17 cellular contexts compared by ENCODE assay signal in the genomic region with DNA sequence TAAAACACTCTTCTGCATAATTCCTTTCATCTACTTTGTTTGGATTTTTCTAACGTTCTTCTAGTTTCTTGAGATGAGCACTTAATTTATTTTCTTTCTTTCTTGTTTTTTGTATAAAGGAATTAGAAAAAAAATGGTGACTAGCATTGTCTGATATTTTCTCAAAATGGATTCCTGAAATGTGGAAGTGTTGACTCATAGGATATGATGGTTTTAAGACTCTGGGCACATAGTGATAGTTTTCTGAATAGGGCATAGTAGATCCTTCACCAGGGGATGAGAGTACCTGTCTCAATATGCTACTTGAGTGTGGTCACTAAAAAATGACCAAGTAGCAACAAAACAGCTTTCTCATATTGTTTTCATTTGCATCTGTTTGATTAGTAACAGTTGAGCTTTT.
DNase-seq lines count a peak whose midpoint lies in the region; ATAC-seq, FAIRE-seq and TF ChIP-seq lines count a peak whose summit lies in the region.
"Had no signal": no experiment of that assay in that cellular context is flagged by ENCODE, and none has a peak within 500 bp of the region (broad histone marks: within the 10 kb centered on the region; RNA-seq: fewer than 3 reads in every experiment).

No MANE protein-coding gene starts in this region.

- no peaks in the 10 kb centered on the region for H3K36me3 Mint-ChIP-seq in WTC11

- no peaks in the 10 kb centered on the region for H3K9me3 Mint-ChIP-seq in WTC11
- H3K9me3 Mint-ChIP-seq: neural crest cell had no signal

- ATAC-seq in WTC11: no peak

- FAIRE-seq in D721Med (lab: Jason Lieb, UNC): no peak
- FAIRE-seq: small intestine had no signal

- no peak overlapping the region for H3K4me3 Mint-ChIP-seq in WTC11
- H3K4me3 Mint-ChIP-seq: neural crest cell had no signal

- no peak overlapping the region for H3K27ac Mint-ChIP-seq in WTC11

- POLR2A ChIA-PET in WTC11 (lab: Charles Lee): no interaction called here

- CTCF ChIA-PET in WTC11 (lab: Charles Lee): interaction anchor here (1.2 to 1.3 kb wide), 2 partner anchors 9 to 14 kb away, joined by 3 to 4 read pairs; no protein-coding TSS in a partner anchor

- no peaks in the 10 kb centered on the region for H3K27me3 Mint-ChIP-seq in WTC11 (ENCODE audit: low read depth)

- peaks cover 21% of the 10 kb centered on the region for H3K4me1 Mint-ChIP-seq in WTC11

- no peak for TF ChIP-seq CTCF in epithelial cell of esophagus (IDR thresholded peaks at IDR 0.05; ENCODE audit: insufficient read depth, low read depth, low read length, missing control alignments)
- TF ChIP-seq CTCF in WTC11 (IDR thresholded peaks at IDR 0.05): no peak
- TF ChIP-seq CTCF in D721Med (IDR thresholded peaks at IDR 0.05; ENCODE audit: insufficient read depth, missing control alignments): no peak

- peak; percentile 90 for DNase-seq in ELR (ENCODE audit: low read depth)
- DNase-seq in RKO (ENCODE audit: low spot score): peak; percentile 74
- peak; percentile 57 for DNase-seq in epithelial cell of esophagus (ENCODE audit: low read depth)
- peak; percentile 47 for DNase-seq in pulmonary artery endothelial cell (ENCODE audit: low read depth, low spot score)
- DNase-seq in NCI-H1694 (lab: John Stamatoyannopoulos, UW): no peak
- no peak for DNase-seq in WTC11 (ENCODE audit: low spot score)
- DNase-seq in D721Med (ENCODE audit: insufficient read length, low spot score): no peak
- no peak for DNase-seq in cerebellar cortex (ENCODE audit: low spot score)
- DNase-seq: activated naive CD4-positive, alpha-beta T cell treated with anti-CD3 and anti-CD28 coated beads, Interleukin-2, amount 50 U/mL, for 16 hours; cortex of kidney; glutamatergic neuron; left ventricle myocardium inferior; MG63; Peyer's patch; small intestine had no signal

- H3K4me3 ChIP-seq in epithelial cell of esophagus (ENCODE audit: low read length): no peak overlapping the region
- H3K4me3 ChIP-seq: left ventricle myocardium inferior, MG63, Peyer's patch, suprapubic skin had no signal

TF ChIP-seq in WTC11, 78 proteins besides CTCF, POLR2A, EP300 and RAD21:
- TF ChIP-seq SMAD3 (CRISPR knock-in tag; IDR thresholded peaks at IDR 0.05; ENCODE audit: borderline replicate concordance) (no peak), GTF2I (CRISPR knock-in tag; conservative IDR thresholded peaks at IDR 0.05) (no peak), ZNF317 (CRISPR knock-in tag; IDR thresholded peaks at IDR 0.05; ENCODE audit: borderline replicate concordance, low read depth) (no peak), NR1H2 (CRISPR knock-in tag; IDR thresholded peaks at IDR 0.05) (no peak), FOXP4 (CRISPR knock-in tag; IDR thresholded peaks at IDR 0.05) (no peak), ZNF671 (CRISPR knock-in tag; IDR thresholded peaks at IDR 0.05) (no peak), CBFB (CRISPR knock-in tag; IDR thresholded peaks at IDR 0.05; ENCODE audit: low read depth) (no peak), ATF1 (CRISPR knock-in tag; IDR thresholded peaks at IDR 0.05) (no peak), E2F4 (CRISPR knock-in tag; IDR thresholded peaks at IDR 0.05; ENCODE audit: borderline replicate concordance, low read depth) (no peak), MXD4 (CRISPR knock-in tag; IDR thresholded peaks at IDR 0.05; ENCODE audit: borderline replicate concordance) (no peak), TCF7 (CRISPR knock-in tag; IDR thresholded peaks at IDR 0.05; ENCODE audit: low read depth) (no peak), SP1 (CRISPR knock-in tag; conservative IDR thresholded peaks at IDR 0.05) (no peak), ZNF512 (CRISPR knock-in tag; IDR thresholded peaks at IDR 0.05; ENCODE audit: borderline replicate concordance) (no peak), ZNF121 (CRISPR knock-in tag; IDR thresholded peaks at IDR 0.05) (no peak)
- TF ChIP-seq, protein P1, sequence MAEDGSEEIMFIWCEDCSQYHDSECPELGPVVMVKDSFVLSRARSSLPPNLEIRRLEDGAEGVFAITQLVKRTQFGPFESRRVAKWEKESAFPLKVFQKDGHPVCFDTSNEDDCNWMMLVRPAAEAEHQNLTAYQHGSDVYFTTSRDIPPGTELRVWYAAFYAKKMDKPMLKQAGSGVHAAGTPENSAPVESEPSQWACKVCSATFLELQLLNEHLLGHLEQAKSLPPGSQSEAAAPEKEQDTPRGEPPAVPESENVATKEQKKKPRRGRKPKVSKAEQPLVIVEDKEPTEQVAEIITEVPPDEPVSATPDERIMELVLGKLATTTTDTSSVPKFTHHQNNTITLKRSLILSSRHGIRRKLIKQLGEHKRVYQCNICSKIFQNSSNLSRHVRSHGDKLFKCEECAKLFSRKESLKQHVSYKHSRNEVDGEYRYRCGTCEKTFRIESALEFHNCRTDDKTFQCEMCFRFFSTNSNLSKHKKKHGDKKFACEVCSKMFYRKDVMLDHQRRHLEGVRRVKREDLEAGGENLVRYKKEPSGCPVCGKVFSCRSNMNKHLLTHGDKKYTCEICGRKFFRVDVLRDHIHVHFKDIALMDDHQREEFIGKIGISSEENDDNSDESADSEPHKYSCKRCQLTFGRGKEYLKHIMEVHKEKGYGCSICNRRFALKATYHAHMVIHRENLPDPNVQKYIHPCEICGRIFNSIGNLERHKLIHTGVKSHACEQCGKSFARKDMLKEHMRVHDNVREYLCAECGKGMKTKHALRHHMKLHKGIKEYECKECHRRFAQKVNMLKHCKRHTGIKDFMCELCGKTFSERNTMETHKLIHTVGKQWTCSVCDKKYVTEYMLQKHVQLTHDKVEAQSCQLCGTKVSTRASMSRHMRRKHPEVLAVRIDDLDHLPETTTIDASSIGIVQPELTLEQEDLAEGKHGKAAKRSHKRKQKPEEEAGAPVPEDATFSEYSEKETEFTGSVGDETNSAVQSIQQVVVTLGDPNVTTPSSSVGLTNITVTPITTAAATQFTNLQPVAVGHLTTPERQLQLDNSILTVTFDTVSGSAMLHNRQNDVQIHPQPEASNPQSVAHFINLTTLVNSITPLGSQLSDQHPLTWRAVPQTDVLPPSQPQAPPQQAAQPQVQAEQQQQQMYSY (CRISPR knock-in tag; IDR thresholded peaks at IDR 0.05): no peak

Comparison
In these comparisons a context has a peak if more than half of its experiments do, and no peak if none do; other contexts are left out.
1. DNase-seq: peak in ELR (single experiment), RKO (single experiment), epithelial cell of esophagus (single experiment) and pulmonary artery endothelial cell (single experiment); none in NCI-H1694 (single experiment), WTC11 (single experiment), D721Med (single experiment) and cerebellar cortex (single experiment).